ENCODE assay signal across 11 cellular contexts in the genomic region with DNA sequence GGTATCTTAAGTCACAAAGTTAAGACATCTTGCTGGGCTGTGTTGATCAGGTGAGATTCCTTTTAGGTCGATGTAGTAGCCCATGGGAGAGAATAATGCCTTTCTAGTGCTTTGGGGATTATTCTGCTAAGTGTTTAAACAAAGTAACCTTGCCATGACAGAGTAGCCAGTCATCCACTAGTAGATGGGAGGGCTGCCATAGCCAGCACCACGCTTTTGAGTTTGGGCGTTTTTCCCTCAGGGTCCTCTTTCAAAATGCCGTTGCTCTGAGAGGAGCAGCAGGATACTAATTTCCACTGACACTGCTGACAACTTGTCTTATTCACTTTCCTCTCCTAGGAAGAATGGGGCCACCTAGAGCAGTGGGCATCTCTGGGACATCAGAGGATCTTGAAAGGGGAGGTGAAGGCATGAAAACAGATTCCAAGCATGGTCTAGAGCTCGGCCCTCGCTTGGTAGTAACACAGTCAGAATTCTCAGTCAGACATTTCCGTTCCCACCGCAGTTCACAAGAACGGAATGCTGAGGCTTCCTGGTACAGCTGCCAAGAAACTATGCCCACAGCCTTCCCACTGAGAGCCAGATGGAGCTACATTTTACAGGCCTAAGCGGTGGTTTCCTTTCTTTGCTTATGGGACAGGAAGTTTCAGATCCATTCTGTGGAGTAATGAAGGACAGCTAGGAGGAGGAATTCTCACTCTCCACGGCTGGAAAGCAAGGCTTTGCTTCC. TPM values are rescaled to one million over a fixed set of nuclear protein-coding genes. Genes with fewer than 3 reads are reported as not detected.
DNase-seq lines count a peak whose midpoint lies in the region; ATAC-seq and TF ChIP-seq lines count a peak whose summit lies in the region.
"Had no signal": no experiment of that assay in that cellular context is flagged by ENCODE, and none has a peak within 500 bp of the region (broad histone marks: within the 10 kb centered on the region; RNA-seq: fewer than 3 reads in every experiment).

No MANE protein-coding gene starts in this region.

- peak overlapping the region; percentile 96 for H3K27ac Mint-ChIP-seq in osteocyte (ENCODE audit: unreplicated experiment)
- H3K27ac Mint-ChIP-seq: immature natural killer cell had no signal

- H3K36me3 Mint-ChIP-seq in osteocyte (ENCODE audit: unreplicated experiment), result no peaks in the 10 kb centered on the region
- H3K36me3 Mint-ChIP-seq: immature natural killer cell had no signal

- CTCF ChIA-PET in PC-3 (lab: Charles Lee), result interaction anchor here (0.6 kb wide), 1 partner anchor 18 kb away, joined by 3 read pairs; no protein-coding TSS in a partner anchor
- CTCF ChIA-PET in GM10248 (lab: Yijun Ruan, JAX), result no interaction called here

- H2AFZ ChIP-seq in PC-3 (ENCODE audit: low read length), result peak overlapping the region; percentile 37; the same call in 1 of the 2 replicates

- peak overlapping the region; percentile 58 for H3K27ac ChIP-seq in PC-3 (ENCODE audit: low read length)

- H3K4me3 Mint-ChIP-seq in osteocyte (ENCODE audit: unreplicated experiment), result peak overlapping the region; percentile 5
- H3K4me3 Mint-ChIP-seq: immature natural killer cell had no signal

- no peaks in the 10 kb centered on the region for H3K36me3 ChIP-seq in PC-3 (ENCODE audit: low read depth, low read length)

- H3K9me3 ChIP-seq in PC-3 (ENCODE audit: low read length), result no peaks in the 10 kb centered on the region

- peaks cover 41% of the 10 kb centered on the region for H3K4me1 Mint-ChIP-seq in osteocyte (ENCODE audit: unreplicated experiment)

- DNase-seq in AG09309 (ENCODE audit: low read depth), result peak; percentile 92
- DNase-seq in PC-3, result peak; percentile 57
- DNase-seq in osteocyte (ENCODE audit: extremely low spot score, unreplicated experiment), result peak; percentile 86
- DNase-seq in iPS-NIHi11 (ENCODE audit: low spot score), result no peak
- no peak for DNase-seq in GM10248 (ENCODE audit: extremely low spot score)
- DNase-seq: activated naive CD4-positive, alpha-beta T cell treated with Interleukin-2 at 50 U/mL for 16 hours; COR-L47; immature natural killer cell had no signal

- H3K4me2 ChIP-seq in PC-3 (ENCODE audit: low read length), result peak overlapping the region; percentile 6; the same call in 1 of the 2 replicates

- no peaks in the 10 kb centered on the region for H4K20me1 ChIP-seq in PC-3 (ENCODE audit: low read length)

- intact Hi-C loops in PC-3 (cut with micrococcal nuclease), result no loop called here

- no peaks in the 10 kb centered on the region for H3K9me2 ChIP-seq in PC-3 (replicated peaks; ENCODE audit: low read length)

- H3K27me3 Mint-ChIP-seq in osteocyte (ENCODE audit: unreplicated experiment), result no peaks in the 10 kb centered on the region

- BruUV-seq in PC-3 (replicated peaks; lab: Mats Ljungman, UMichigan), result no TSS peak

- peak; percentile 57 for ATAC-seq in PC-3
- peak; percentile 46 for ATAC-seq in esophagus mucosa
- no peak for ATAC-seq in HG02840 (IDR thresholded peaks at IDR 0.05; ENCODE audit: low FRiP score, unreplicated experiment)
- ATAC-seq in HG03432 (IDR thresholded peaks at IDR 0.05; ENCODE audit: unreplicated experiment), result no peak

- H3K9me3 Mint-ChIP-seq in osteocyte (ENCODE audit: unreplicated experiment), result no peaks in the 10 kb centered on the region
- H3K9me3 Mint-ChIP-seq: immature natural killer cell had no signal

- no peak overlapping the region; the same call in 1 of the 2 replicates for H3K9ac ChIP-seq in PC-3 (ENCODE audit: low read length)

- H3K4me3 ChIP-seq in AG09309 (ENCODE audit: control insufficient read depth, low read depth, low read length) (no peak overlapping the region), PC-3 (ENCODE audit: low read length) (no peak overlapping the region)

- H3F3A ChIP-seq in PC-3 (ENCODE audit: low read length, unreplicated experiment), result no peaks in the 10 kb centered on the region

- peaks cover 12% of the 10 kb centered on the region; the same call in 1 of the 2 replicates for H3K4me1 ChIP-seq in PC-3 (ENCODE audit: insufficient read depth, low read length)

- no peaks in the 10 kb centered on the region for H3K79me2 ChIP-seq in PC-3 (ENCODE audit: low read length)

- POLR2A ChIA-PET in PC-3 (lab: Charles Lee; ENCODE audit: unreplicated experiment) (interaction anchor here (0.6 kb wide), 2 partner anchors 16 to 530 kb away, joined by 3 read pairs; no protein-coding TSS in a partner anchor), GM10248 (lab: Yijun Ruan, JAX) (no interaction called here)

- TF ChIP-seq CTCF in AG09309 (IDR thresholded peaks at IDR 0.05; ENCODE audit: control insufficient read depth, insufficient read depth, low read depth, low read length, missing control alignments) (no peak), PC-3 (conservative IDR thresholded peaks at IDR 0.05; ENCODE audit: low read depth, low read length) (no peak), osteocyte (IDR thresholded peaks at IDR 0.05) (no peak), GM10248 (IDR thresholded peaks at IDR 0.05; ENCODE audit: control extremely low read depth, extremely low read depth, low read depth, missing control alignments) (no peak)

- no peaks in the 10 kb centered on the region for H3K27me3 ChIP-seq in PC-3 (ENCODE audit: low read length)

RNA-seq across cellular contexts. Expression of gene RSU1, which starts 15.3 kb away (rescaled TPM):
- total RNA-seq in PC-3 (2014; rRNA removed), result 21.2 and 26.0 TPM in 2 replicates
- total RNA-seq in esophagus mucosa, result 48.9 TPM
- 92.0 and 99.0 TPM in 2 replicates for total RNA-seq in osteocyte

Comparison
In these comparisons a context has a peak if more than half of its experiments do, and no peak if none do; other contexts are left out.
1. DNase-seq: peak in AG09309 (single experiment), PC-3 (single experiment) and osteocyte (single experiment); none in iPS-NIHi11 (single experiment) and GM10248 (single experiment).
2. ATAC-seq: peak in PC-3 (single experiment) and esophagus mucosa (single experiment); none in HG02840 (single experiment) and HG03432 (single experiment).